Comparison of ENCODE assay signal across 23 cellular contexts in genomic region chr13:75855216-75855615, GRCh38.
"Had no signal": no experiment of that assay in that cellular context is flagged by ENCODE, and none has a peak within 500 bp of the region (broad histone marks: within the 10 kb centered on the region; RNA-seq: fewer than 3 reads in every experiment).

No MANE protein-coding gene starts in this region.

- H3K4me1 ChIP-seq: parathyroid adenoma, right atrium auricular region, stomach, suprapubic skin, tibial nerve, uterus had no signal

- H3K27ac Mint-ChIP-seq: natural killer cell treated with Interleukin-12 subunit alpha and Interleukin-12 subunit beta and Interleukin-15 and Interleukin-18, amount 100 ng/mL, for 72 hours; progenitor cell of endocrine pancreas; stimulated activated naive B cell treated with anti-CD40 and anti-IgM and Interleukin-4, amounts not matched to agents 10 μg/mL and 1 μg/mL and 100 μg/mL, for 72 hours; type B pancreatic cell had no signal

- H3K4me3 Mint-ChIP-seq: naive thymus-derived CD4-positive, alpha-beta T cell; natural killer cell treated with Interleukin-12 subunit alpha and Interleukin-12 subunit beta and Interleukin-15 and Interleukin-18, amount 100 ng/mL, for 72 hours; stimulated activated naive B cell treated with anti-CD40 and anti-IgM and Interleukin-4, amounts not matched to agents 10 μg/mL and 1 μg/mL and 100 μg/mL, for 72 hours; type B pancreatic cell had no signal

- H3K4me2 ChIP-seq: hepatocyte had no signal

- ATAC-seq: mucosa of descending colon; naive thymus-derived CD4-positive, alpha-beta T cell; natural killer cell treated with Interleukin-12 subunit alpha and Interleukin-12 subunit beta and Interleukin-15 and Interleukin-18, amount 100 ng/mL, for 72 hours; stimulated activated naive B cell treated with anti-CD40 and anti-IgM and Interleukin-4, amounts not matched to agents 10 μg/mL and 1 μg/mL and 100 μg/mL, for 72 hours; stimulated activated naive CD8-positive, alpha-beta T cell treated with anti-CD3 and anti-CD28 coated beads, Interleukin-15, Interleukin-2, amounts not matched to agents 100 U/mL and 50 U/mL, for 24 hours had no signal

- H3K9me3 ChIP-seq: left ventricle myocardium inferior, mucosa of descending colon, right atrium auricular region, stomach, suprapubic skin, tibial nerve, uterus had no signal

- H3K79me2 ChIP-seq: hepatocyte, parathyroid adenoma had no signal

- H3K27ac ChIP-seq: hepatocyte, left ventricle myocardium inferior, parathyroid adenoma, right atrium auricular region, skin epidermis, stomach, suprapubic skin, tibial nerve, uterus had no signal

- H3K4me1 Mint-ChIP-seq: naive thymus-derived CD4-positive, alpha-beta T cell; stimulated activated naive B cell treated with anti-CD40 and anti-IgM and Interleukin-4, amounts not matched to agents 10 μg/mL and 1 μg/mL and 100 μg/mL, for 72 hours had no signal

- H3K36me3 Mint-ChIP-seq: natural killer cell treated with Interleukin-12 subunit alpha and Interleukin-12 subunit beta and Interleukin-15 and Interleukin-18, amount 100 ng/mL, for 72 hours had no signal

- H3K36me3 ChIP-seq: uterus had no signal

- H3K9me3 Mint-ChIP-seq: naive thymus-derived CD4-positive, alpha-beta T cell; natural killer cell treated with Interleukin-12 subunit alpha and Interleukin-12 subunit beta and Interleukin-15 and Interleukin-18, amount 100 ng/mL, for 72 hours; type B pancreatic cell had no signal

- H3K9ac ChIP-seq: parathyroid adenoma had no signal

- H3K4me3 ChIP-seq: hepatocyte, left ventricle myocardium inferior, lung, mucosa of descending colon, right atrium auricular region, skin epidermis, stomach, suprapubic skin, tibial nerve, uterus had no signal

- DNase-seq: islet precursor cell; left ventricle myocardium inferior; midbrain; mucosa of descending colon; naive thymus-derived CD4-positive, alpha-beta T cell; stimulated activated CD4-positive, alpha-beta T cell treated with anti-CD3 and anti-CD28 coated beads, Interleukin-12 subunit alpha, Interleukin-12 subunit beta, amount 100 ng/mL, for 4 hours; stimulated activated CD4-positive, alpha-beta T cell treated with anti-CD3 and anti-CD28 coated beads, Interleukin-15, amount 100 ng/mL, for 24 hours; stimulated activated CD4-positive, alpha-beta T cell treated with anti-CD3 and anti-CD28 coated beads, Interleukin-2, amount 100 ng/mL, for 24 hours; stimulated activated CD4-positive, alpha-beta T cell treated with anti-CD3 and anti-CD28 coated beads, Interleukin-4, amount 100 ng/mL, for 1 hour; stimulated activated naive B cell treated with anti-CD40 and anti-IgM and Interleukin-4, amounts not matched to agents 10 μg/mL and 1 μg/mL and 100 μg/mL, for 72 hours; stimulated activated naive CD8-positive, alpha-beta T cell treated with anti-CD3 and anti-CD28 coated beads, Interleukin-15, Interleukin-2, amounts not matched to agents 100 U/mL and 50 U/mL, for 24 hours; stomach; uterus had no signal

- H2AFZ ChIP-seq: hepatocyte, parathyroid adenoma had no signal

- H3K27me3 Mint-ChIP-seq: naive thymus-derived CD4-positive, alpha-beta T cell; natural killer cell treated with Interleukin-12 subunit alpha and Interleukin-12 subunit beta and Interleukin-15 and Interleukin-18, amount 100 ng/mL, for 72 hours; progenitor cell of endocrine pancreas; stimulated activated naive B cell treated with anti-CD40 and anti-IgM and Interleukin-4, amounts not matched to agents 10 μg/mL and 1 μg/mL and 100 μg/mL, for 72 hours; type B pancreatic cell had no signal

- H3K27me3 ChIP-seq: hepatocyte, right atrium auricular region, stomach, suprapubic skin, tibial nerve, uterus had no signal
